Comparison of ENCODE assay signal across 1 cellular context in genomic region chr14:20427231-20428009, GRCh38.
A peak's percentile ranks its signal among the peaks of the same experiment; 100 is the strongest.
TF ChIP-seq lines count a peak whose summit lies in the region.

No MANE protein-coding gene starts in this region.

TF ChIP-seq in HepG2, 621 proteins besides CTCF, POLR2A, EP300 and RAD21 (continued from another document):
- TF ChIP-seq, protein P1, sequence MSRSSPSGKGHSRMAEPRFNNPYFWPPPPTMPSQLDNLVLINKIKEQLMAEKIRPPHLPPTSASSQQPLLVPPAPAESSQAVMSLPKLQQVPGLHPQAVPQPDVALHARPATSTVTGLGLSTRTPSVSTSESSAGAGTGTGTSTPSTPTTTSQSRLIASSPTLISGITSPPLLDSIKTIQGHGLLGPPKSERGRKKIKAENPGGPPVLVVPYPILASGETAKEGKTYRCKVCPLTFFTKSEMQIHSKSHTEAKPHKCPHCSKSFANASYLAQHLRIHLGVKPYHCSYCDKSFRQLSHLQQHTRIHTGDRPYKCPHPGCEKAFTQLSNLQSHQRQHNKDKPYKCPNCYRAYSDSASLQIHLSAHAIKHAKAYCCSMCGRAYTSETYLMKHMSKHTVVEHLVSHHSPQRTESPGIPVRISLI (CRISPR knock-in tag; IDR thresholded peaks at IDR 0.05; ENCODE audit: borderline replicate concordance): no peak
- peak; percentile 65; the same call in 1 of the 2 replicates for TF ChIP-seq SP5 (CRISPR knock-in tag; IDR thresholded peaks at IDR 0.05; ENCODE audit: borderline replicate concordance, low read depth)
- TF ChIP-seq REL (CRISPR knock-in tag; conservative IDR thresholded peaks at IDR 0.05): no peak
- no peak for TF ChIP-seq ZNF768 (CRISPR knock-in tag; IDR thresholded peaks at IDR 0.05)
- TF ChIP-seq, protein P2, sequence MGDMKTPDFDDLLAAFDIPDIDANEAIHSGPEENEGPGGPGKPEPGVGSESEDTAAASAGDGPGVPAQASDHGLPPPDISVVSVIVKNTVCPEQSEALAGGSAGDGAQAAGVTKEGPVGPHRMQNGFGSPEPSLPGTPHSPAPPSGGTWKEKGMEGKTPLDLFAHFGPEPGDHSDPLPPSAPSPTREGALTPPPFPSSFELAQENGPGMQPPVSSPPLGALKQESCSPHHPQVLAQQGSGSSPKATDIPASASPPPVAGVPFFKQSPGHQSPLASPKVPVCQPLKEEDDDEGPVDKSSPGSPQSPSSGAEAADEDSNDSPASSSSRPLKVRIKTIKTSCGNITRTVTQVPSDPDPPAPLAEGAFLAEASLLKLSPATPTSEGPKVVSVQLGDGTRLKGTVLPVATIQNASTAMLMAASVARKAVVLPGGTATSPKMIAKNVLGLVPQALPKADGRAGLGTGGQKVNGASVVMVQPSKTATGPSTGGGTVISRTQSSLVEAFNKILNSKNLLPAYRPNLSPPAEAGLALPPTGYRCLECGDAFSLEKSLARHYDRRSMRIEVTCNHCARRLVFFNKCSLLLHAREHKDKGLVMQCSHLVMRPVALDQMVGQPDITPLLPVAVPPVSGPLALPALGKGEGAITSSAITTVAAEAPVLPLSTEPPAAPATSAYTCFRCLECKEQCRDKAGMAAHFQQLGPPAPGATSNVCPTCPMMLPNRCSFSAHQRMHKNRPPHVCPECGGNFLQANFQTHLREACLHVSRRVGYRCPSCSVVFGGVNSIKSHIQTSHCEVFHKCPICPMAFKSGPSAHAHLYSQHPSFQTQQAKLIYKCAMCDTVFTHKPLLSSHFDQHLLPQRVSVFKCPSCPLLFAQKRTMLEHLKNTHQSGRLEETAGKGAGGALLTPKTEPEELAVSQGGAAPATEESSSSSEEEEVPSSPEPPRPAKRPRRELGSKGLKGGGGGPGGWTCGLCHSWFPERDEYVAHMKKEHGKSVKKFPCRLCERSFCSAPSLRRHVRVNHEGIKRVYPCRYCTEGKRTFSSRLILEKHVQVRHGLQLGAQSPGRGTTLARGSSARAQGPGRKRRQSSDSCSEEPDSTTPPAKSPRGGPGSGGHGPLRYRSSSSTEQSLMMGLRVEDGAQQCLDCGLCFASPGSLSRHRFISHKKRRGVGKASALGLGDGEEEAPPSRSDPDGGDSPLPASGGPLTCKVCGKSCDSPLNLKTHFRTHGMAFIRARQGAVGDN (CRISPR knock-in tag; IDR thresholded peaks at IDR 0.05): no peak
- no peak for TF ChIP-seq SCMH1 (CRISPR knock-in tag; IDR thresholded peaks at IDR 0.05; ENCODE audit: borderline replicate concordance)
- TF ChIP-seq, protein P3, sequence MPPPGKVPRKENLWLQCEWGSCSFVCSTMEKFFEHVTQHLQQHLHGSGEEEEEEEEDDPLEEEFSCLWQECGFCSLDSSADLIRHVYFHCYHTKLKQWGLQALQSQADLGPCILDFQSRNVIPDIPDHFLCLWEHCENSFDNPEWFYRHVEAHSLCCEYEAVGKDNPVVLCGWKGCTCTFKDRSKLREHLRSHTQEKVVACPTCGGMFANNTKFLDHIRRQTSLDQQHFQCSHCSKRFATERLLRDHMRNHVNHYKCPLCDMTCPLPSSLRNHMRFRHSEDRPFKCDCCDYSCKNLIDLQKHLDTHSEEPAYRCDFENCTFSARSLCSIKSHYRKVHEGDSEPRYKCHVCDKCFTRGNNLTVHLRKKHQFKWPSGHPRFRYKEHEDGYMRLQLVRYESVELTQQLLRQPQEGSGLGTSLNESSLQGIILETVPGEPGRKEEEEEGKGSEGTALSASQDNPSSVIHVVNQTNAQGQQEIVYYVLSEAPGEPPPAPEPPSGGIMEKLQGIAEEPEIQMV (CRISPR knock-in tag; IDR thresholded peaks at IDR 0.05; ENCODE audit: low read depth): no peak
- no peak for TF ChIP-seq ZC3H4 (CRISPR knock-in tag; IDR thresholded peaks at IDR 0.05; ENCODE audit: borderline replicate concordance)
- TF ChIP-seq RXRB (CRISPR knock-in tag; IDR thresholded peaks at IDR 0.05; ENCODE audit: borderline replicate concordance): peak; percentile 28; the same call in 1 of the 2 replicates
- TF ChIP-seq SETDB1 (CRISPR knock-in tag; IDR thresholded peaks at IDR 0.05; ENCODE audit: borderline replicate concordance): no peak
- TF ChIP-seq ZNF704 (CRISPR knock-in tag; IDR thresholded peaks at IDR 0.05; ENCODE audit: borderline replicate concordance): no peak
- TF ChIP-seq NFIC (IDR thresholded peaks at IDR 0.05; ENCODE audit: low read length): no peak
- no peak for TF ChIP-seq ZFP36L2 (CRISPR knock-in tag; IDR thresholded peaks at IDR 0.05)
- TF ChIP-seq ZNF317 (CRISPR knock-in tag; IDR thresholded peaks at IDR 0.05): 0 out of 2 replicates have a peak, but pooled peaks have one; percentile 17
- TF ChIP-seq ZSCAN12 (CRISPR knock-in tag; IDR thresholded peaks at IDR 0.05): no peak
- TF ChIP-seq HOXA7 (CRISPR knock-in tag; IDR thresholded peaks at IDR 0.05): no peak
